1 cellular context compared by ENCODE assay signal in the genomic region with DNA sequence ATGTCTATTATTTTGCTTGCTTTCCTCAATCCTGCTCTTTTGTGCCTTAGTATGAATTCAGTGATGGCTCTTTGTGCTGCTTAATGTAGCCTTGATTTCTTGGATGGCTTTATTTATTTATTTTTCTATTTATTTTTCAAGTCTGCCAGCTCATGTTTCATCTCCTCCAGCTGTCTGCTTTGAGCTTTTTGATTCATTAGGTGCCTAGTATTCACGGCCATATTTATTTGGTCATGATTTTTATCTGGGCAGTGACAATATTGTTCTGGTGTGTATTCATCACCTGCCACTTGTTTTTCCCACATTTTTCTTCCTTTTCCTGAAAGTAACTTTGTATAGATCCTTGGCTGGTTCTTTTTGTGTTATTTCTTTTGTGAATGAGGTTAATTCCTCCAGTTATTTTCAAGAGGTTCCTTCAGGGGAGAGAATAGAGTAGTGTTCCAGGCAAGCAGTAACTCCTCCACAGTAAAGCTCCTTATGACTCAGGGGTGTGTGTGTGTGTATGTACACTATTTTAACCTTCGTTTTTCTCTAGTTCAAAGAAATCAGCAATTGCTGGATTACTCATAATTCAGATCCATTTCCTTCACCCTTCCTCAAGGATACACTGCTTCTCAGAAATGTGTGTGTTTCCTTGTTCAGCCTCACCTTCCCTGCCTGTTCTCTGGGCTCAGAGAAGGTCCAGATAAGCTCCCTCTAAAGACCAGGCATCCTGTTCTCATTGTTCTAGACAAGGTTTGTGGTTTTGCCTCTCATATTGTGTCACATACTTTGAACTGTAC.
A peak's percentile ranks its signal among the peaks of the same experiment; 100 is the strongest.
TF ChIP-seq lines count a peak whose summit lies in the region.

No MANE protein-coding gene starts in this region.

TF ChIP-seq in K562, 482 proteins besides CTCF, POLR2A, EP300 and RAD21 (continued from another document):
- TF ChIP-seq PRDM10 (IDR thresholded peaks at IDR 0.05; ENCODE audit: partially characterized antibody) (peak; percentile 12), MCM2 (IDR thresholded peaks at IDR 0.05; ENCODE audit: low read depth) (no peak)
